In the genomic region with DNA sequence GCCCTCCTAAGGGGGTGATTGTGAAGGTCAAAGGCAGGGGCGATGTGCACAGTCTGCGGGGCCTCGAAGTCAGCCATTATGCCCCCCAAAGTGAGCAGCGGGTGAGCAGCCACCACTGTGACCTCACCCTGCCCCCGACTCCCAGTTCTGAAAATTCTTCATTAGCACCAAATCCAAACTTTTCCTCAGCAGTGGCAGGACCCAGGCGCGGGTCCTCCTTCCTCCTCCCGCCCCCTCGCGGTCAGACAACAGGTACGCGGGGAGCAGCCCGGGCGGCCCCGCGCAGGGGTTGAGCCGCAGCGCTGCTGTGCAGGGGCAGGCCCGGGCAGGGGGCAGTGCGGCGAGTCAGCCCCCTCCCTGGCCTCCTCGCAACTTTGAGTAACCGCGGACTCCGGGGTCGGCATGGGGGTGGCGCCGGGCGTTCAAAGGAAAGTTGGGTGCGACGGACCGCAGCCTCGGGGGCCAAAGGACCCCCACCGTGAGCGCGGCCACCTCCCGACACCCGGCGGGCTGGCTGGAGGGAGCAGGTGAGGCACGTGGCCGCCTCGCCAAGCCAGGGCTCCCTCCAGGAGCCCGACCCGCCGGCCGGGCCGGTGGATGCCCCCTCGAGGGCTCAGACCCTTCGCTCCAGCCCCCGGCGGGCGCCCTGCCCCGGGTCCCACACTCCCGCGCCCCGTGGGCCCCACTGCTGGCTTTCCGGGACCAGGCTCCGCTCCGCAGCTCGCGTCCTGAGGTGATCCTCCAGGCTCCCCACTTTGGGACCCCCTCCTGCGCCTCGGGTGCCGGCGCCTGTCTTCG, we compare ENCODE assay signal across 9 cellular contexts. TPM values are rescaled to one million over a fixed set of nuclear protein-coding genes. Genes with fewer than 3 reads are reported as not detected.
DNase-seq lines count a peak whose midpoint lies in the region; ATAC-seq and TF ChIP-seq lines count a peak whose summit lies in the region.
"Had no signal": no experiment of that assay in that cellular context is flagged by ENCODE, and none has a peak within 500 bp of the region (broad histone marks: within the 10 kb centered on the region; RNA-seq: fewer than 3 reads in every experiment).

No MANE protein-coding gene starts in this region.

- H3K36me3 ChIP-seq in breast epithelium (no peaks in the 10 kb centered on the region), mesodermal cell (ENCODE audit: control insufficient read depth, insufficient read depth, low read length) (no peaks in the 10 kb centered on the region)
- H3K36me3 ChIP-seq: Peyer's patch had no signal

- no peak for TF ChIP-seq CTCF in breast epithelium (IDR thresholded peaks at IDR 0.05)

- H3K9me3 ChIP-seq in breast epithelium = no peaks in the 10 kb centered on the region
- H3K9me3 ChIP-seq in mesodermal cell (ENCODE audit: control insufficient read depth, low read length) = no peaks in the 10 kb centered on the region

- peak; percentile 8 for DNase-seq in stimulated activated CD4-positive, alpha-beta T cell treated with anti-CD3 and anti-CD28 coated beads, Interleukin-15, amount 100 ng/mL, for 24 hours
- DNase-seq in stimulated activated CD4-positive, alpha-beta T cell treated with anti-CD3 and anti-CD28 coated beads, Interleukin-2, amount 100 ng/mL, for 48 hours = no peak
- DNase-seq in breast epithelium (ENCODE audit: low spot score in 2 of 2) = no peak
- DNase-seq in NCI-H345 (lab: John Stamatoyannopoulos, UW) = no peak
- no peak for DNase-seq in NCI-H524 treated with DMSO at 0.1 percent for 48 hours (lab: John Stamatoyannopoulos, UW)
- DNase-seq: Peyer's patch had no signal

- H3K27ac ChIP-seq in breast epithelium = no peak overlapping the region
- no peak overlapping the region for H3K27ac ChIP-seq in mesodermal cell (ENCODE audit: low read depth, low read length, severe bottlenecking)
- H3K27ac ChIP-seq: Peyer's patch had no signal

- intact Hi-C loops in breast epithelium (cut with DNase I; ENCODE audit: low total_unique reads) = no loop called here

- no peak for TF ChIP-seq POLR2A in breast epithelium (IDR thresholded peaks at IDR 0.05)

- H3K4me3 ChIP-seq in breast epithelium = peak overlapping the region in 2 of 3 donors; percentile 38 to 60
- H3K4me3 ChIP-seq in mesodermal cell (ENCODE audit: extremely low read depth, insufficient read depth, low read length, poor library complexity, severe bottlenecking) = peak overlapping the region; percentile 44

- WGBS in mesodermal cell (ENCODE audit: insufficient coverage in 2 of 2), 2 experiments = 2% methylated on average over 50 to 60 of the region's 66 CpGs

- H3K4me1 ChIP-seq in breast epithelium (no peaks in the 10 kb centered on the region), mesodermal cell (ENCODE audit: control insufficient read depth, insufficient read depth, low read length, poor library complexity, severe bottlenecking) (peaks cover 17% of the 10 kb centered on the region)

- ATAC-seq in GM19467 (IDR thresholded peaks at IDR 0.05; ENCODE audit: unreplicated experiment) = no peak
- ATAC-seq in HG02623 (IDR thresholded peaks at IDR 0.05; ENCODE audit: unreplicated experiment) = no peak

- H3K27me3 ChIP-seq in breast epithelium = peaks cover 4 to 47% of the 10 kb centered on the region in 2 donors

RNA-seq across cellular contexts. Expression of a gene that starts 49.4 kb away (rescaled TPM):
- total RNA-seq in breast epithelium = 10 to 100 TPM; 18.4 to 34.8 (median 30.8) TPM
- polyA plus RNA-seq in mesodermal cell (2013, experiment 1 of 2) = 18.1 TPM
- 19.7 TPM for polyA plus RNA-seq in mesodermal cell (2013, experiment 2 of 2)
